Comparison of ENCODE assay signal across 29 cellular contexts in the genomic region with DNA sequence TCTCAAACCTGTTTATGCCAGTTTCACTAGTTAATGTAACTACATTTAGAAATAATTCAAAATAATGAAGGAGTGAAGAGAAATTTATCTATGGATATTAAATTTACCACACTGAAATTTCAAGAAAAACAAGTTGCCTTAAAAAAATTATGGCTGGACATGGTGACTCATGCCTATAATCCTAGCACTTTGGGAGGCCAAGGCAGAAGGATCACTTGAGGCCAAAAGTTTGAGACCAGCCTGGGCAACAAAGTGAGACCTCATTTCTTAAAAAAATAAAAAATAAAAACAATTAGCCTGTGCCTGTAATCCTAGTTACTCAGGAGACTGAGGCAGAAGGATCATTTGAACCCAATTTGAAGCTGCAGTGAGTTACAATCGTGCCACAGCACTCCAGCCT.
"Had no signal": no experiment of that assay in that cellular context is flagged by ENCODE, and none has a peak within 500 bp of the region (broad histone marks: within the 10 kb centered on the region; RNA-seq: fewer than 3 reads in every experiment).

No MANE protein-coding gene starts in this region.

- H3K36me3 Mint-ChIP-seq: natural killer cell treated with Interleukin-12 subunit alpha and Interleukin-12 subunit beta and Interleukin-15 and Interleukin-18, amount 100 ng/mL, for 72 hours had no signal

- DNase-seq: activated B cell treated with CpG ODN at 0.5 μM for 24 hours; activated CD4-positive, alpha-beta T cell treated with anti-CD3 and anti-CD28 coated beads for 36 hours; activated CD8-positive, alpha-beta memory T cell treated with anti-CD3 and anti-CD28 coated beads, Interleukin-2, amount 10 ng/mL, durations not matched to agents 7 days and 5 days; activated CD8-positive, alpha-beta T cell treated with anti-CD3 and anti-CD28 coated beads, Interleukin-2, amount 10 ng/mL, durations not matched to agents 7 days and 5 days; activated naive CD4-positive, alpha-beta T cell; activated T-cell treated with anti-CD3 and anti-CD28 coated beads, Interleukin-2, amount 50 U/mL, for 48 hours; central memory CD4-positive, alpha-beta T cell; esophagus squamous epithelium; foreskin melanocyte; left ventricle myocardium inferior; mesendoderm; mucosa of descending colon; posterior cingulate gyrus; stimulated activated CD4-positive, alpha-beta T cell treated with anti-CD3 and anti-CD28 coated beads, Interleukin-4, amount 100 ng/mL, for 24 hours; substantia nigra; T-helper 17 cell; T1000; thyroid gland; upper lobe of right lung had no signal

- H3K36me3 ChIP-seq: breast epithelium, left ventricle myocardium inferior, thyroid gland, upper lobe of right lung had no signal

- FAIRE-seq: astrocyte, islet of Langerhans had no signal

- H3K9me3 ChIP-seq: breast epithelium, esophagus squamous epithelium, left ventricle myocardium inferior, mucosa of descending colon, thyroid gland, upper lobe of right lung had no signal

- H3K27me3 Mint-ChIP-seq: activated B cell treated with CpG ODN at 0.5 μM for 24 hours; activated CD4-positive, alpha-beta T cell treated with anti-CD3 and anti-CD28 coated beads for 36 hours; activated CD8-positive, alpha-beta memory T cell treated with anti-CD3 and anti-CD28 coated beads, Interleukin-2, amount 10 ng/mL, durations not matched to agents 7 days and 5 days; natural killer cell treated with Interleukin-12 subunit alpha and Interleukin-12 subunit beta and Interleukin-15 and Interleukin-18, amount 100 ng/mL, for 72 hours; stimulated activated naive CD8-positive, alpha-beta T cell treated with anti-CD3 and anti-CD28 coated beads, Interleukin-15, Interleukin-2, amounts not matched to agents 100 ng/mL and 50 ng/mL, for 24 hours; T-helper 17 cell had no signal

- H3K9me3 Mint-ChIP-seq: activated B cell treated with CpG ODN at 0.5 μM for 24 hours; activated naive CD4-positive, alpha-beta T cell treated with anti-CD3 and anti-CD28 coated beads, Interleukin-2, amount 50 U/mL, for 72 hours; natural killer cell treated with Interleukin-12 subunit alpha and Interleukin-12 subunit beta and Interleukin-15 and Interleukin-18, amount 100 ng/mL, for 72 hours; stimulated activated effector memory CD8-positive, alpha-beta T cell treated with anti-CD3 and anti-CD28 coated beads, Interleukin-12 subunit alpha, Interleukin-12 subunit beta, amount 100 ng/mL, for 72 hours; stimulated activated naive CD8-positive, alpha-beta T cell treated with anti-CD3 and anti-CD28 coated beads, Interleukin-15, Interleukin-2, amounts not matched to agents 100 ng/mL and 50 ng/mL, for 24 hours had no signal

- H3K27me3 ChIP-seq: breast epithelium, esophagus squamous epithelium, thyroid gland, upper lobe of right lung had no signal

- H3K4me3 ChIP-seq: breast epithelium, esophagus squamous epithelium, left ventricle myocardium inferior, lung, mucosa of descending colon, skin epidermis, thyroid gland, upper lobe of right lung had no signal

- H3K27ac Mint-ChIP-seq: activated B cell treated with CpG ODN at 0.5 μM for 24 hours; activated CD4-positive, alpha-beta T cell treated with anti-CD3 and anti-CD28 coated beads for 36 hours; activated CD8-positive, alpha-beta memory T cell treated with anti-CD3 and anti-CD28 coated beads, Interleukin-2, amount 10 ng/mL, durations not matched to agents 7 days and 5 days; activated CD8-positive, alpha-beta T cell treated with anti-CD3 and anti-CD28 coated beads, Interleukin-2, amount 10 ng/mL, durations not matched to agents 7 days and 5 days; activated naive CD4-positive, alpha-beta T cell treated with anti-CD3 and anti-CD28 coated beads, Interleukin-2, amount 50 U/mL, for 72 hours; natural killer cell treated with Interleukin-12 subunit alpha and Interleukin-12 subunit beta and Interleukin-15 and Interleukin-18, amount 100 ng/mL, for 72 hours; stimulated activated effector memory CD8-positive, alpha-beta T cell treated with anti-CD3 and anti-CD28 coated beads, Interleukin-12 subunit alpha, Interleukin-12 subunit beta, amount 100 ng/mL, for 72 hours; stimulated activated naive CD8-positive, alpha-beta T cell treated with anti-CD3 and anti-CD28 coated beads, Interleukin-15, Interleukin-2, amounts not matched to agents 100 ng/mL and 50 ng/mL, for 24 hours; T-helper 17 cell had no signal

- H3K4me3 Mint-ChIP-seq: activated B cell treated with CpG ODN at 0.5 μM for 24 hours; activated CD4-positive, alpha-beta T cell treated with anti-CD3 and anti-CD28 coated beads for 36 hours; activated CD8-positive, alpha-beta memory T cell treated with anti-CD3 and anti-CD28 coated beads, Interleukin-2, amount 10 ng/mL, durations not matched to agents 7 days and 5 days; activated CD8-positive, alpha-beta T cell treated with anti-CD3 and anti-CD28 coated beads, Interleukin-2, amount 10 ng/mL, durations not matched to agents 7 days and 5 days; natural killer cell treated with Interleukin-12 subunit alpha and Interleukin-12 subunit beta and Interleukin-15 and Interleukin-18, amount 100 ng/mL, for 72 hours; stimulated activated effector memory CD8-positive, alpha-beta T cell treated with anti-CD3 and anti-CD28 coated beads, Interleukin-12 subunit alpha, Interleukin-12 subunit beta, amount 100 ng/mL, for 72 hours; stimulated activated naive CD8-positive, alpha-beta T cell treated with anti-CD3 and anti-CD28 coated beads, Interleukin-15, Interleukin-2, amounts not matched to agents 100 ng/mL and 50 ng/mL, for 24 hours; T-helper 17 cell had no signal

- H3K4me1 ChIP-seq: breast epithelium, upper lobe of right lung had no signal

- ATAC-seq: activated CD4-positive, alpha-beta T cell treated with anti-CD3 and anti-CD28 coated beads for 36 hours; activated CD8-positive, alpha-beta memory T cell treated with anti-CD3 and anti-CD28 coated beads, Interleukin-2, amount 10 ng/mL, durations not matched to agents 7 days and 5 days; activated CD8-positive, alpha-beta T cell treated with anti-CD3 and anti-CD28 coated beads, Interleukin-2, amount 10 ng/mL, durations not matched to agents 7 days and 5 days; activated naive CD4-positive, alpha-beta T cell treated with anti-CD3 and anti-CD28 coated beads, Interleukin-2, amount 50 U/mL, for 72 hours; natural killer cell treated with Interleukin-12 subunit alpha and Interleukin-12 subunit beta and Interleukin-15 and Interleukin-18, amount 100 ng/mL, for 72 hours; sciatic nerve; stimulated activated effector memory CD8-positive, alpha-beta T cell treated with anti-CD3 and anti-CD28 coated beads, Interleukin-12 subunit alpha, Interleukin-12 subunit beta, amount 100 ng/mL, for 72 hours; T-helper 17 cell; upper lobe of right lung had no signal

- H3K27ac ChIP-seq: breast epithelium, esophagus squamous epithelium, left ventricle myocardium inferior, skin epidermis, thyroid gland, upper lobe of right lung had no signal
